Comparison of ENCODE assay signal across 10 cellular contexts in genomic region chr14:89349196-89350008, GRCh38.
DNase-seq lines count a peak whose midpoint lies in the region; ATAC-seq and TF ChIP-seq lines count a peak whose summit lies in the region.
"Had no signal": no experiment of that assay in that cellular context is flagged by ENCODE, and none has a peak within 500 bp of the region (broad histone marks: within the 10 kb centered on the region; RNA-seq: fewer than 3 reads in every experiment).

No MANE protein-coding gene starts in this region.

- H3K4me1 Mint-ChIP-seq in stimulated activated naive CD8-positive, alpha-beta T cell treated with anti-CD3 and anti-CD28 coated beads, Interleukin-15, amount 100 ng/mL, for 72 hours = peaks cover 55% of the 10 kb centered on the region

- H3K4me3 Mint-ChIP-seq in stimulated activated naive CD8-positive, alpha-beta T cell treated with anti-CD3 and anti-CD28 coated beads, Interleukin-15, amount 100 ng/mL, for 72 hours = no peak overlapping the region

- H3K27ac ChIP-seq in WERI-Rb-1 = no peak overlapping the region
- H3K27ac ChIP-seq: tibial artery had no signal

- DNase-seq in stimulated activated naive CD8-positive, alpha-beta T cell treated with anti-CD3 and anti-CD28 coated beads, Interleukin-15, amount 100 ng/mL, for 72 hours = no peak
- DNase-seq in stimulated activated naive CD8-positive, alpha-beta T cell treated with anti-CD3 and anti-CD28 coated beads, Interleukin-15, Interleukin-2, amounts not matched to agents 100 U/mL and 50 U/mL, for 24 hours = no peak
- DNase-seq in WERI-Rb-1 = peak; percentile 22
- peak; percentile 30 for DNase-seq in kidney tubule cell (ENCODE audit: low spot score)
- DNase-seq in mucosa of gallbladder (ENCODE audit: low spot score) = no peak
- no peak for DNase-seq in NOMO-1 treated with DMSO at 0.1 percent for 48 hours (lab: John Stamatoyannopoulos, UW; ENCODE audit: unreplicated experiment)
- no peak for DNase-seq in stimulated activated CD4-positive, alpha-beta T cell treated with anti-CD3 and anti-CD28 coated beads, Interleukin-4, amount 100 ng/mL, for 24 hours
- DNase-seq: tibial artery had no signal

- ATAC-seq in stimulated activated naive CD8-positive, alpha-beta T cell treated with anti-CD3 and anti-CD28 coated beads, Interleukin-15, amount 100 ng/mL, for 72 hours = no peak
- ATAC-seq in stimulated activated naive CD8-positive, alpha-beta T cell treated with anti-CD3 and anti-CD28 coated beads, Interleukin-15, Interleukin-2, amounts not matched to agents 100 U/mL and 50 U/mL, for 24 hours = no peak
- ATAC-seq in GM18502 (IDR thresholded peaks at IDR 0.05; ENCODE audit: poor library complexity, unreplicated experiment) = no peak

- no peaks in the 10 kb centered on the region; the same call in 1 of the 2 replicates for H3K36me3 ChIP-seq in WERI-Rb-1

- peak overlapping the region; percentile 84 to 88 for H3K27ac Mint-ChIP-seq in stimulated activated naive CD8-positive, alpha-beta T cell treated with anti-CD3 and anti-CD28 coated beads, Interleukin-15, amount 100 ng/mL, for 72 hours

- TF ChIP-seq CTCF in WERI-Rb-1 (IDR thresholded peaks at IDR 0.05; ENCODE audit: low read depth, low read length) = no peak

- no peaks in the 10 kb centered on the region for H3K9me3 ChIP-seq in WERI-Rb-1 (ENCODE audit: severe bottlenecking)
- H3K9me3 ChIP-seq: tibial artery had no signal

- H3K27me3 ChIP-seq in WERI-Rb-1 (ENCODE audit: insufficient read depth, low read depth, severe bottlenecking) = no peaks in the 10 kb centered on the region
- H3K27me3 ChIP-seq: BLaER1 treated with 17β-estradiol and CSF1 and Interleukin-3, amounts not matched to agents 10 nM and 100 nM; tibial artery had no signal

- H3K9me3 Mint-ChIP-seq in stimulated activated naive CD8-positive, alpha-beta T cell treated with anti-CD3 and anti-CD28 coated beads, Interleukin-15, amount 100 ng/mL, for 72 hours = no peaks in the 10 kb centered on the region

- no peaks in the 10 kb centered on the region for H3K27me3 Mint-ChIP-seq in stimulated activated naive CD8-positive, alpha-beta T cell treated with anti-CD3 and anti-CD28 coated beads, Interleukin-15, amount 100 ng/mL, for 72 hours

- H3K4me3 ChIP-seq in WERI-Rb-1 (ENCODE audit: low read depth, low read length) = no peak overlapping the region
- H3K4me3 ChIP-seq: BLaER1 treated with 17β-estradiol and CSF1 and Interleukin-3, amounts not matched to agents 10 nM and 100 nM; tibial artery had no signal

Comparison
In these comparisons a context has a peak if more than half of its experiments do, and no peak if none do; other contexts are left out.
1. DNase-seq: peak in WERI-Rb-1 (single experiment) and kidney tubule cell (single experiment); none in stimulated activated naive CD8-positive, alpha-beta T cell treated with anti-CD3 and anti-CD28 coated beads, Interleukin-15, amount 100 ng/mL, for 72 hours (0 of 2), stimulated activated naive CD8-positive, alpha-beta T cell treated with anti-CD3 and anti-CD28 coated beads, Interleukin-15, Interleukin-2, amounts not matched to agents 100 U/mL and 50 U/mL, for 24 hours (single experiment), mucosa of gallbladder (single experiment), NOMO-1 treated with DMSO at 0.1 percent for 48 hours (single experiment) and stimulated activated CD4-positive, alpha-beta T cell treated with anti-CD3 and anti-CD28 coated beads, Interleukin-4, amount 100 ng/mL, for 24 hours (single experiment).